Comparison of ENCODE assay signal across 8 cellular contexts in genomic region chr10:101060951-101061813, GRCh38. TPM values are rescaled to one million over a fixed set of nuclear protein-coding genes. Genes with fewer than 3 reads are reported as not detected.
DNase-seq lines count a peak whose midpoint lies in the region; ATAC-seq, FAIRE-seq and TF ChIP-seq lines count a peak whose summit lies in the region.

No MANE protein-coding gene starts in this region.

- CTCF ChIA-PET in activated naive CD4-positive, alpha-beta T cell treated with anti-CD3 and anti-CD28 coated beads for 36 hours (lab: Charles Lee), result interaction anchor here (0.5 to 13.7 kb wide), 13 partner anchors 8 to 381 kb away, joined by 3 to 326 read pairs (median 6); partner anchors contain the start of genes PDZD7 and SFXN3

- H3K27ac ChIP-seq in tibial artery, result peak overlapping the region; percentile 95 to 97

- DNase-seq in ELF-1 (ENCODE audit: low read depth, low spot score), result peak; percentile 98
- DNase-seq in KBM-7, result peak; percentile 97
- peak; percentile 85 for DNase-seq in RCC 7860 (ENCODE audit: low spot score)
- peak; percentile 91 for DNase-seq in activated naive CD4-positive, alpha-beta T cell treated with anti-CD3 and anti-CD28 coated beads for 36 hours
- peak; percentile 98 for DNase-seq in germinal center (ENCODE audit: low spot score)
- DNase-seq in omental fat pad (ENCODE audit: low spot score), result peak; percentile 84
- DNase-seq in tibial artery, result peak; percentile 92 to 98

- peaks cover 32% of the 10 kb centered on the region for H3K27me3 Mint-ChIP-seq in activated naive CD4-positive, alpha-beta T cell treated with anti-CD3 and anti-CD28 coated beads for 36 hours (ENCODE audit: low read depth)

- H3K4me1 ChIP-seq in tibial artery, result peaks cover 5 to 51% (median 38%) of the 10 kb centered on the region in 4 donors

- H3K4me3 ChIP-seq in tibial artery, result peak overlapping the region; percentile 65 to 85

- peak overlapping the region; percentile 93 for H3K27ac Mint-ChIP-seq in activated naive CD4-positive, alpha-beta T cell treated with anti-CD3 and anti-CD28 coated beads for 36 hours

- peaks cover 3% of the 10 kb centered on the region for H3K36me3 Mint-ChIP-seq in activated naive CD4-positive, alpha-beta T cell treated with anti-CD3 and anti-CD28 coated beads for 36 hours (ENCODE audit: low read depth)

- peak overlapping the region; percentile 87 for H3K4me3 Mint-ChIP-seq in activated naive CD4-positive, alpha-beta T cell treated with anti-CD3 and anti-CD28 coated beads for 36 hours

- H3K9me3 ChIP-seq in tibial artery, result no peaks in the 10 kb centered on the region

- no peaks in the 10 kb centered on the region for H3K9me3 Mint-ChIP-seq in activated naive CD4-positive, alpha-beta T cell treated with anti-CD3 and anti-CD28 coated beads for 36 hours

- no peak for FAIRE-seq in RCC 7860 (lab: Jason Lieb, UNC)

- intact Hi-C loops in activated naive CD4-positive, alpha-beta T cell treated with anti-CD3 and anti-CD28 coated beads for 36 hours (cut with micrococcal nuclease), result loop anchor here (1.0 to 2.0 kb wide), 9 partner anchors 7 to 292 kb away; partner anchors contain the start of genes PDZD7 and SFXN3
- intact Hi-C loops in tibial artery (cut with DNase I; ENCODE audit: low total_unique reads), result loop anchor here (10.0 kb wide), 1 partner anchor 994 kb away; the partner anchor contains the start of gene ARMH3

- ATAC-seq in GM21717 (IDR thresholded peaks at IDR 0.05; ENCODE audit: unreplicated experiment) (peak; percentile 44), omental fat pad (ENCODE audit: low FRiP score) (peak; percentile 90)

- H3K36me3 ChIP-seq in tibial artery, result no peaks in the 10 kb centered on the region

- TF ChIP-seq CTCF in omental fat pad (IDR thresholded peaks at IDR 0.05) (no peak), tibial artery (IDR thresholded peaks at IDR 0.05) (no peak)

- in situ Hi-C loops in KBM-7 (cut with MboI; ENCODE audit: low pct_unique_long_range_greater_than_20kb, low sequenced_read_pairs), result no loop called here

- no peaks in the 10 kb centered on the region for H3K27me3 ChIP-seq in tibial artery

- peaks cover 35% of the 10 kb centered on the region for H3K4me1 Mint-ChIP-seq in activated naive CD4-positive, alpha-beta T cell treated with anti-CD3 and anti-CD28 coated beads for 36 hours (ENCODE audit: low read depth)

RNA-seq across cellular contexts. Expression of gene KAZALD1, which starts 0.6 kb away (rescaled TPM):
- total RNA-seq in activated naive CD4-positive, alpha-beta T cell treated with anti-CD3 and anti-CD28 coated beads for 36 hours, result under 1 TPM; 0.52 to 0.62 TPM
- total RNA-seq in omental fat pad, result 10 to 100 TPM in 1 of 4 donors, 1 to 10 TPM in 2, under 1 TPM in 1; 0.72 to 15.0 (median 1.6) TPM

RNA-seq across cellular contexts. Expression of gene SFXN3, which starts 30.1 kb away (rescaled TPM):
- total RNA-seq in activated naive CD4-positive, alpha-beta T cell treated with anti-CD3 and anti-CD28 coated beads for 36 hours, result 10 to 100 TPM; 15.7 to 17.1 TPM
- total RNA-seq in omental fat pad, result 10 to 100 TPM; 54.8 to 97.3 (median 71.2) TPM

RNA-seq across cellular contexts. Expression of gene PDZD7, which starts 30.3 kb away (rescaled TPM):
- under 1 TPM; 0.37 to 0.62 TPM for total RNA-seq in activated naive CD4-positive, alpha-beta T cell treated with anti-CD3 and anti-CD28 coated beads for 36 hours
- 1 to 10 TPM in 1 of 4 donors, under 1 TPM in 3; 0.12 to 3.3 (median 0.30) TPM for total RNA-seq in omental fat pad

Comparison
In these comparisons a context has a peak if more than half of its experiments do, and no peak if none do; other contexts are left out.
1. Peak in every context shown above with its lines: DNase-seq, ATAC-seq, H3K4me3 ChIP-seq and H3K27ac ChIP-seq.